In the genomic region with DNA sequence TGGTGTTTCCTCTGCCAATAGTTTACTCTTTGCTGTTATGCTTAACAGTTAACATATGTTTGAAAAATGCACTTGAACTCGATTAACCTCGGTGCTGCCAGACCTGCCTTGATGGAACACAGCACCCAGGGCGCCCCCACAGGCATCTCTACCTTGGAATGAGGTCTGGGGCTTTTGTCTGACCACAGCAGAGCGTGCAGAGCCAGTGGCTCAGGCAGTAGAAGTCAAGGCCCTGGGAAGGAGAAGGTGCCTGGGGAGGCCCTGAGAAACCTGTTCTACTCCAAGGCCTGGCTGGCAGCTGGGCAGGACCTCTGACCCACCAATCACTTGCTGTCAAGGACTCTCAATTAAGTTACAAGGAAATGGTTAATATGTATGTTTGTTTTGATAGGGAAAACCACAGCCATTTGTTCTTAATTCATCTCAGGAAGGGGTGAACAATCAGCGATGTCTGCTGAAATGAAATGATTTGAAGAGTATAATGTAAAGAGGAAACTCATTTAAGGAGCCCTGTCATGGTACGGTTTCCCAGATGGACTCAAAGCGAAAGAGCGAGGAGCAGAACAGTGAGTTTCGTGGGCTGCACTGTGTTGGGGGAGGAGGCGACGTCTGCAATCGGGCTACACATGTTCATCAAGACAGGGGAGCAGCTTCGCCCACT, we compare ENCODE assay signal across 9 cellular contexts. TPM values are rescaled to one million over a fixed set of nuclear protein-coding genes. Genes with fewer than 3 reads are reported as not detected.
A peak's percentile ranks its signal among the peaks of the same experiment; 100 is the strongest.
DNase-seq lines count a peak whose midpoint lies in the region; ATAC-seq, FAIRE-seq and TF ChIP-seq lines count a peak whose summit lies in the region.
"Had no signal": no experiment of that assay in that cellular context is flagged by ENCODE, and none has a peak within 500 bp of the region (broad histone marks: within the 10 kb centered on the region; RNA-seq: fewer than 3 reads in every experiment).

No MANE protein-coding gene starts in this region.

- peaks cover 97% of the 10 kb centered on the region for H3K36me3 Mint-ChIP-seq in activated T-cell treated with anti-CD3 and anti-CD28 coated beads, Interleukin-2, amount 50 U/mL, for 24 hours (ENCODE audit: low read depth)

- H3K9me3 Mint-ChIP-seq in activated T-cell treated with anti-CD3 and anti-CD28 coated beads, Interleukin-2, amount 50 U/mL, for 24 hours, result no peaks in the 10 kb centered on the region

- peak overlapping the region; percentile 66 for H3K27ac Mint-ChIP-seq in activated T-cell treated with anti-CD3 and anti-CD28 coated beads, Interleukin-2, amount 50 U/mL, for 24 hours

- intact Hi-C loops in right cardiac atrium (cut with DNase I), result no loop called here

- 61% methylated on average over 13 of the region's 13 CpGs for WGBS in right cardiac atrium

- H3K4me1 ChIP-seq in right cardiac atrium (ENCODE audit: control insufficient read depth, insufficient read depth, low read length), result peaks cover 32% of the 10 kb centered on the region

- H3K27me3 ChIP-seq in WERI-Rb-1 (ENCODE audit: insufficient read depth, low read depth, severe bottlenecking) (no peaks in the 10 kb centered on the region), right cardiac atrium (ENCODE audit: control insufficient read depth, insufficient read depth) (no peaks in the 10 kb centered on the region)

- H3K27ac ChIP-seq in WERI-Rb-1 (no peak overlapping the region), right cardiac atrium (ENCODE audit: low read length) (no peak overlapping the region)
- H3K27ac ChIP-seq: A549 had no signal

- no peak overlapping the region for H3K4me3 Mint-ChIP-seq in activated T-cell treated with anti-CD3 and anti-CD28 coated beads, Interleukin-2, amount 50 U/mL, for 24 hours

- peaks cover 83% of the 10 kb centered on the region for H3K4me1 Mint-ChIP-seq in activated T-cell treated with anti-CD3 and anti-CD28 coated beads, Interleukin-2, amount 50 U/mL, for 24 hours (ENCODE audit: low read depth)

- peak; percentile 60 for DNase-seq in activated CD4-positive, alpha-beta T cell treated with anti-CD3 and anti-CD28 coated beads for 48 hours
- no peak for DNase-seq in activated CD4-positive, alpha-beta T cell treated with anti-CD3 and anti-CD28 coated beads for 1 hour
- DNase-seq in activated T-cell treated with anti-CD3 and anti-CD28 coated beads, Interleukin-2, amount 50 U/mL, for 24 hours, result peak; percentile 49
- peak in 2 of 3 donors; percentile 30 to 40 for DNase-seq in stimulated activated CD4-positive, alpha-beta T cell treated with anti-CD3 and anti-CD28 coated beads, TNF-alpha, amount 100 ng/mL, for 48 hours (ENCODE audit: low read depth in 3 of 3)
- DNase-seq in WERI-Rb-1 (no peak), frontal cortex (ENCODE audit: low spot score in 2 of 2) (no peak), right cardiac atrium (no peak)

- H3K36me3 ChIP-seq in WERI-Rb-1, result peaks cover 100% of the 10 kb centered on the region

- TF ChIP-seq CTCF in WERI-Rb-1 (IDR thresholded peaks at IDR 0.05; ENCODE audit: low read depth, low read length), result no peak

- ATAC-seq in HG03045 (IDR thresholded peaks at IDR 0.05; ENCODE audit: unreplicated experiment), result peak; percentile 88
- ATAC-seq in right cardiac atrium, result no peak

- H3K4me3 ChIP-seq in WERI-Rb-1 (ENCODE audit: low read depth, low read length), result no peak overlapping the region
- H3K4me3 ChIP-seq in right cardiac atrium (ENCODE audit: low read length), result no peak overlapping the region
- H3K4me3 ChIP-seq: A549 had no signal

- H3K27me3 Mint-ChIP-seq in activated T-cell treated with anti-CD3 and anti-CD28 coated beads, Interleukin-2, amount 50 U/mL, for 24 hours, result no peaks in the 10 kb centered on the region

- H3K9me3 ChIP-seq in WERI-Rb-1 (ENCODE audit: severe bottlenecking), result no peaks in the 10 kb centered on the region
- no peaks in the 10 kb centered on the region for H3K9me3 ChIP-seq in right cardiac atrium (ENCODE audit: control insufficient read depth, low read length)
- H3K9me3 ChIP-seq: A549 had no signal

- no peak for FAIRE-seq in frontal cortex (lab: Jason Lieb, UNC)
- FAIRE-seq: A549 had no signal

RNA-seq across cellular contexts. Expression of a gene that starts 21.9 kb away (rescaled TPM):
- total RNA-seq in frontal cortex (134 TPM), right cardiac atrium (100 to 1,000 TPM; 128 to 160 (median 141) TPM)
- 152 TPM for polyA plus RNA-seq in right cardiac atrium

Comparison
In these comparisons a context has a peak if more than half of its experiments do, and no peak if none do; other contexts are left out.
1. DNase-seq: peak in activated CD4-positive, alpha-beta T cell treated with anti-CD3 and anti-CD28 coated beads for 48 hours (single experiment), activated T-cell treated with anti-CD3 and anti-CD28 coated beads, Interleukin-2, amount 50 U/mL, for 24 hours (single experiment) and stimulated activated CD4-positive, alpha-beta T cell treated with anti-CD3 and anti-CD28 coated beads, TNF-alpha, amount 100 ng/mL, for 48 hours (2 of 3); none in activated CD4-positive, alpha-beta T cell treated with anti-CD3 and anti-CD28 coated beads for 1 hour (single experiment), WERI-Rb-1 (single experiment), frontal cortex (0 of 2) and right cardiac atrium (0 of 3).